ENCODE assay signal across 8 cellular contexts in the genomic region with DNA sequence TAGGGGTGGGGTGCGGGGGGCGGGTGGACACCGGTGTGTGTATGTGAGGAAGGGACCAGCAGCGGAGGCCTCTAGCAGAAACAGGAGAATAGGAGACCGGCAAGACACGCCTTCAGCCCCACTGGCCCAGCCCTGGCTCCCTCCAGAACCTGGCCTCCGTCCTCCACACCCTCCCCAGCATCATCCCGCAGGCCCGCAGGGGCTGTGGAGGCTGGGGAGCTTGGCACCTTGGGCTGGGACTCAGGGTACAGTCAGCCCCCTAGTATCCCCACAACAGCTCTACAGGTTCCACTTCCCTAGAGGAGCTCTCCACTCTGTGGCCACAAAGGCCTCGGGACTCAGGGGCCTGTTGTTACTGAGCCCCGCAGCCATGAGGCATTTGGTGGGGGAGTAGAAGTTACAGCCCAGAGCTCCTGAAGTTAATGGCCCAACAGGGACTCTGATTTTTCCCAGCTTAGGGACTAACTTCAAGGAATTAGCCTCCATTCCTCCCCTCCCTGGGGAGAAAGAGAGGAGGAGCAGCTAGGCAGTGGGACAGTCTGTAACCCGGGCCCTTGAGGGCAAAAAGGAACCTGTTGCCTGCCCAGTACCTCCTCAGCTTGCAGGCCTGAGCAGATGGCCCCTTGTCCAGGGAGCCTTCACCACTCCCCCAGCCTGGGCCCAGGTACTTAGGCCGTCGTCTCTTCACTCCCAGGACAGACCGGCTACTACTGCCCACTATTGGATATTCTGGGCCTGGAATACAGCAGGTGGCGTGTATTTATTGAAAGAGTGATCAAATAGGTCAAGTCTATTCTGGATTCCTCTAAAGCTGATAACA. TPM values are rescaled to one million over a fixed set of nuclear protein-coding genes. Genes with fewer than 3 reads are reported as not detected.
DNase-seq lines count a peak whose midpoint lies in the region; ATAC-seq and TF ChIP-seq lines count a peak whose summit lies in the region.

No MANE protein-coding gene starts in this region.

- H3K4me1 Mint-ChIP-seq in activated CD8-positive, alpha-beta T cell treated with anti-CD3 and anti-CD28 coated beads for 36 hours (ENCODE audit: low read depth) = peaks cover 33% of the 10 kb centered on the region

- H3K9me3 Mint-ChIP-seq in activated CD8-positive, alpha-beta T cell treated with anti-CD3 and anti-CD28 coated beads for 36 hours = no peaks in the 10 kb centered on the region

- peak overlapping the region; percentile 93 for H3K27ac Mint-ChIP-seq in activated CD8-positive, alpha-beta T cell treated with anti-CD3 and anti-CD28 coated beads for 36 hours

- no peaks in the 10 kb centered on the region for H3K36me3 ChIP-seq in BJ (ENCODE audit: control insufficient read depth, insufficient read depth, low read length)
- H3K36me3 ChIP-seq in iPS-18a (ENCODE audit: control insufficient read depth, low read depth, low read length) = no peaks in the 10 kb centered on the region

- peaks cover 23% of the 10 kb centered on the region for H3K4me1 ChIP-seq in iPS-18a (ENCODE audit: control insufficient read depth, low read depth, low read length)

- H3K27me3 ChIP-seq in BJ (ENCODE audit: control insufficient read depth, insufficient read depth, low read length) (no peaks in the 10 kb centered on the region; the same call in 1 of the 2 replicates), iPS-18a (ENCODE audit: control insufficient read depth, insufficient read depth, low read length) (no peaks in the 10 kb centered on the region)

- no peaks in the 10 kb centered on the region for H3K36me3 Mint-ChIP-seq in activated CD8-positive, alpha-beta T cell treated with anti-CD3 and anti-CD28 coated beads for 36 hours (ENCODE audit: low read depth)

- intact Hi-C loops in activated CD8-positive, alpha-beta T cell treated with anti-CD3 and anti-CD28 coated beads for 36 hours (cut with micrococcal nuclease) = no loop called here

- ATAC-seq in HG02678 (IDR thresholded peaks at IDR 0.05; ENCODE audit: unreplicated experiment) (peak; percentile 4), HG02870 (IDR thresholded peaks at IDR 0.05; ENCODE audit: unreplicated experiment) (no peak), HG03196 (IDR thresholded peaks at IDR 0.05; ENCODE audit: unreplicated experiment) (no peak), HG02623 (IDR thresholded peaks at IDR 0.05; ENCODE audit: unreplicated experiment) (no peak)
- ATAC-seq in activated CD8-positive, alpha-beta T cell treated with anti-CD3 and anti-CD28 coated beads for 36 hours = peak; percentile 5

- CTCF ChIA-PET in BJ (lab: Yijun Ruan, JAX) = interaction anchor here (0.6 to 1.7 kb wide), 3 partner anchors 20 to 103 kb away, joined by 3 to 9 read pairs (median 3); a partner anchor contains a TSS
- CTCF ChIA-PET in activated CD8-positive, alpha-beta T cell treated with anti-CD3 and anti-CD28 coated beads for 36 hours (lab: Charles Lee) = interaction anchor here (0.9 to 2.6 kb wide), 8 partner anchors 17 to 199 kb away, joined by 3 to 17 read pairs (median 4); a partner anchor contains a TSS

- H3K27ac ChIP-seq in iPS-18a (ENCODE audit: low read length) = no peak overlapping the region
- H3K27ac ChIP-seq in skin epidermis = peak overlapping the region; percentile 31 to 98 (median 90)

- H3K4me3 ChIP-seq in BJ (ENCODE audit: low read depth, low read length) (peak overlapping the region; percentile 41), iPS-18a (ENCODE audit: low read length) (peak overlapping the region; percentile 44), skin epidermis (peak overlapping the region; percentile 16 to 50 (median 38))

- no peaks in the 10 kb centered on the region for H3K27me3 Mint-ChIP-seq in activated CD8-positive, alpha-beta T cell treated with anti-CD3 and anti-CD28 coated beads for 36 hours

- H3K4me3 Mint-ChIP-seq in activated CD8-positive, alpha-beta T cell treated with anti-CD3 and anti-CD28 coated beads for 36 hours = peak overlapping the region; percentile 78

- no peaks in the 10 kb centered on the region for H3K9me3 ChIP-seq in iPS-18a (ENCODE audit: control insufficient read depth, low read depth, low read length)

- peak overlapping the region; percentile 72 for H3K9ac ChIP-seq in iPS-18a (ENCODE audit: low read length)

- no peak for DNase-seq in BJ (ENCODE audit: low read depth)
- no peak for DNase-seq in activated CD8-positive, alpha-beta T cell treated with anti-CD3 and anti-CD28 coated beads for 36 hours

- no peak for TF ChIP-seq CTCF in BJ (IDR thresholded peaks at IDR 0.05; ENCODE audit: insufficient read depth, low read depth, low read length)
- no peak for TF ChIP-seq CTCF in activated CD8-positive, alpha-beta T cell treated with anti-CD3 and anti-CD28 coated beads for 36 hours (IDR thresholded peaks at IDR 0.05)

- POLR2A ChIA-PET in BJ (lab: Charles Lee) = no interaction called here
- POLR2A ChIA-PET in activated CD8-positive, alpha-beta T cell treated with anti-CD3 and anti-CD28 coated beads for 36 hours (lab: Charles Lee) = interaction anchor here (0.7 to 24.1 kb wide), 12 partner anchors 8 to 174 kb away, joined by 3 to 382 read pairs (median 4); a partner anchor contains a TSS

RNA-seq across cellular contexts. Expression of a gene that starts 20.0 kb away (rescaled TPM):
- 0.18 and 0.39 TPM in 2 replicates for polyA plus RNA-seq in BJ (2011; rRNA removed)
- 0.41 TPM in 1 of 2 replicates, not detected in the other for polyA minus RNA-seq in BJ (2011; rRNA and poly(A)+ RNA removed)
- under 1 TPM; 0.77 to 0.96 TPM for total RNA-seq in activated CD8-positive, alpha-beta T cell treated with anti-CD3 and anti-CD28 coated beads for 36 hours

RNA-seq across cellular contexts. Expression of a gene that starts 28.3 kb away (rescaled TPM):
- 92.4 and 135 TPM in 2 replicates for polyA plus RNA-seq in BJ (2011; rRNA removed)
- polyA minus RNA-seq in BJ (2011; rRNA and poly(A)+ RNA removed) = 27.6 and 42.2 TPM in 2 replicates
- 10 to 100 TPM; 18.7 to 19.3 TPM for total RNA-seq in activated CD8-positive, alpha-beta T cell treated with anti-CD3 and anti-CD28 coated beads for 36 hours

Comparison
In these comparisons a context has a peak if more than half of its experiments do, and no peak if none do; other contexts are left out.
1. ATAC-seq: peak in HG02678 (single experiment) and activated CD8-positive, alpha-beta T cell treated with anti-CD3 and anti-CD28 coated beads for 36 hours (single experiment); none in HG02870 (single experiment), HG03196 (single experiment) and HG02623 (single experiment).
2. Peak in every context shown above with its lines, with median percentiles within 50 percentile points of each other: H3K4me3 ChIP-seq.